8 cellular contexts compared by ENCODE assay signal in the genomic region with DNA sequence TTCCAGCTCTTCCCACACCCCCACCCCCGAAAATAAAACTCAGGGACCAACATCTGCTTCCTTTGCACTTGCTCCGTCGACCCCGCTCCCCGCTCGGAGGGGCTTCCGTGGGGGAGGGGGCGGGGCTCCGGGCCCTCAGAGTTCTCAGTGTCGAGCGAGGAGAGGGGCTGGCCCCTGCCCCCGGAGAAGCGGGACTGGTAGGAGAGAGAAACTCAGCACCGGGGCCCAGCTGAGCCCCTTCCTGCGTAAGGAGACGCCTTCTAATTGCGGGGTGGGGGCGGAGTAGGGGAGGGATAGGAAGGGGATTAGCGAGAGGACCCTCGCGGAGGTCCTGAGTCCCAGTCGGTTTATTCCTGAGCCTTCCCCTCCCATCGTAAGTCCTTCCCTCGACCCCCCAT. TPM values are rescaled to one million over a fixed set of nuclear protein-coding genes. Genes with fewer than 3 reads are reported as not detected.
DNase-seq lines count a peak whose midpoint lies in the region; ATAC-seq and TF ChIP-seq lines count a peak whose summit lies in the region.

No MANE protein-coding gene starts in this region.

- H3K27me3 ChIP-seq in stomach (peaks cover 0 to 56% (median 15%) of the 10 kb centered on the region in 3 donors), body of pancreas (no peaks in the 10 kb centered on the region)

- TF ChIP-seq CTCF in stomach (IDR thresholded peaks at IDR 0.05) (no peak), body of pancreas (IDR thresholded peaks at IDR 0.05) (no peak), HFFc6 (IDR thresholded peaks at IDR 0.05) (no peak)

- no peaks in the 10 kb centered on the region for H3K36me3 Mint-ChIP-seq in activated T-helper 2 cell treated with anti-CD3 and anti-CD28 coated beads, Interferon-gamma antibody, Interleukin-2, Interleukin-4, amounts not matched to agents 10 μg/mL and 5 μg/mL and 100 μg/mL, durations not matched to agents 14 hours and 24 hours and 36 hours (ENCODE audit: low read depth)
- H3K36me3 Mint-ChIP-seq in HFFc6 (ENCODE audit: low read depth): no peaks in the 10 kb centered on the region

- TF ChIP-seq EP300 in stomach (IDR thresholded peaks at IDR 0.05): no peak

- WGBS in stomach, 5 donors: 13 to 22% (median 18%) methylated on average over 23 to 24 of the region's 24 CpGs
- 9 to 10% methylated on average over 7 to 24 of the region's 24 CpGs for WGBS in body of pancreas, 2 donors

- peaks cover 16 to 29% (median 20%) of the 10 kb centered on the region in 4 donors for H3K4me1 ChIP-seq in stomach
- peaks cover 8% of the 10 kb centered on the region for H3K4me1 ChIP-seq in body of pancreas

- H3K36me3 ChIP-seq in stomach (no peaks in the 10 kb centered on the region), body of pancreas (replicated peaks in 1 of 2; ENCODE audit: insufficient read depth in 1 of 2, low read depth in 2 of 2) (no peaks in the 10 kb centered on the region)

- no peak overlapping the region for H3K27ac Mint-ChIP-seq in activated T-helper 2 cell treated with anti-CD3 and anti-CD28 coated beads, Interferon-gamma antibody, Interleukin-2, Interleukin-4, amounts not matched to agents 10 μg/mL and 5 μg/mL and 100 μg/mL, durations not matched to agents 14 hours and 24 hours and 36 hours
- no peak overlapping the region for H3K27ac Mint-ChIP-seq in HFFc6

- intact Hi-C loops in activated T-helper 2 cell treated with anti-CD3 and anti-CD28 coated beads, Interferon-gamma antibody, Interleukin-2, Interleukin-4, amounts not matched to agents 10 μg/mL and 5 μg/mL and 100 μg/mL, durations not matched to agents 14 hours and 24 hours and 36 hours (cut with micrococcal nuclease): no loop called here
- intact Hi-C loops in stomach (cut with DNase I; ENCODE audit: low total_unique reads): loop anchor here (10.0 kb wide), 1 partner anchor 59 kb away; no protein-coding TSS in a partner anchor
- intact Hi-C loops in body of pancreas (cut with DNase I): no loop called here

- no peak for ATAC-seq in body of pancreas

- peak overlapping the region; percentile 46 to 59 (median 47) for H3K4me3 ChIP-seq in stomach
- H3K4me3 ChIP-seq in body of pancreas: no peak overlapping the region

- H3K9me3 Mint-ChIP-seq in activated T-helper 2 cell treated with anti-CD3 and anti-CD28 coated beads, Interferon-gamma antibody, Interleukin-2, Interleukin-4, amounts not matched to agents 10 μg/mL and 5 μg/mL and 100 μg/mL, durations not matched to agents 14 hours and 24 hours and 36 hours: no peaks in the 10 kb centered on the region
- no peaks in the 10 kb centered on the region for H3K9me3 Mint-ChIP-seq in HFFc6

- DNase-seq in activated CD8-positive, alpha-beta memory T cell treated with anti-CD3 and anti-CD28 coated beads for 24 hours: peak; percentile 67
- DNase-seq in activated CD8-positive, alpha-beta memory T cell treated with anti-CD3 and anti-CD28 coated beads, Interleukin-2, amount 50 U/mL, for 48 hours: no peak
- DNase-seq in activated T-helper 2 cell treated with anti-CD3 and anti-CD28 coated beads, Interferon-gamma antibody, Interleukin-2, Interleukin-4, amounts not matched to agents 10 μg/mL and 5 μg/mL and 100 μg/mL, durations not matched to agents 14 hours and 24 hours and 36 hours (ENCODE audit: low spot score): no peak
- peak; percentile 48 for DNase-seq in left kidney (ENCODE audit: low read depth, low spot score)
- no peak for DNase-seq in stomach
- DNase-seq in body of pancreas: no peak
- DNase-seq in HFFc6: no peak
- no peak for DNase-seq in DMS153 (lab: John Stamatoyannopoulos, UW)

- no peaks in the 10 kb centered on the region for H3K9me3 ChIP-seq in stomach
- no peaks in the 10 kb centered on the region for H3K9me3 ChIP-seq in body of pancreas

- H3K4me3 Mint-ChIP-seq in activated T-helper 2 cell treated with anti-CD3 and anti-CD28 coated beads, Interferon-gamma antibody, Interleukin-2, Interleukin-4, amounts not matched to agents 10 μg/mL and 5 μg/mL and 100 μg/mL, durations not matched to agents 14 hours and 24 hours and 36 hours (ENCODE audit: low read depth): peak overlapping the region; percentile 71
- H3K4me3 Mint-ChIP-seq in HFFc6: no peak overlapping the region

- peaks cover 47% of the 10 kb centered on the region for H3K27me3 Mint-ChIP-seq in activated T-helper 2 cell treated with anti-CD3 and anti-CD28 coated beads, Interferon-gamma antibody, Interleukin-2, Interleukin-4, amounts not matched to agents 10 μg/mL and 5 μg/mL and 100 μg/mL, durations not matched to agents 14 hours and 24 hours and 36 hours (ENCODE audit: low read depth)
- peaks cover 18% of the 10 kb centered on the region for H3K27me3 Mint-ChIP-seq in HFFc6 (ENCODE audit: insufficient read depth)

- no peak for TF ChIP-seq POLR2A in stomach (IDR thresholded peaks at IDR 0.05)
- no peak for TF ChIP-seq POLR2A in body of pancreas (IDR thresholded peaks at IDR 0.05)

- H3K4me1 Mint-ChIP-seq in activated T-helper 2 cell treated with anti-CD3 and anti-CD28 coated beads, Interferon-gamma antibody, Interleukin-2, Interleukin-4, amounts not matched to agents 10 μg/mL and 5 μg/mL and 100 μg/mL, durations not matched to agents 14 hours and 24 hours and 36 hours (ENCODE audit: low read depth): peaks cover 13% of the 10 kb centered on the region
- H3K4me1 Mint-ChIP-seq in HFFc6 (ENCODE audit: low read depth): peaks cover 25% of the 10 kb centered on the region

- H3K27ac ChIP-seq in stomach: no peak overlapping the region
- H3K27ac ChIP-seq in body of pancreas: no peak overlapping the region

RNA-seq across cellular contexts. Expression of gene SLC22A7, which starts 22.3 kb away (rescaled TPM):
- total RNA-seq in activated T-helper 2 cell treated with anti-CD3 and anti-CD28 coated beads, Interferon-gamma antibody, Interleukin-2, Interleukin-4, amounts not matched to agents 10 μg/mL and 5 μg/mL and 100 μg/mL, durations not matched to agents 14 hours and 24 hours and 36 hours: not detected in 2 replicates
- total RNA-seq in stomach: not detected
- not detected for polyA plus RNA-seq in stomach
- total RNA-seq in body of pancreas: not detected
- not detected for total RNA-seq in HFFc6 (2021; fragmentation: NEBNext Ultra II Directional; extraction: Animal tissue kit (Norgen Biotek cat#: 25700))

RNA-seq across cellular contexts. Expression of gene TTBK1, which starts 32.5 kb away (rescaled TPM):
- total RNA-seq in activated T-helper 2 cell treated with anti-CD3 and anti-CD28 coated beads, Interferon-gamma antibody, Interleukin-2, Interleukin-4, amounts not matched to agents 10 μg/mL and 5 μg/mL and 100 μg/mL, durations not matched to agents 14 hours and 24 hours and 36 hours: 1.5 TPM in 2 replicates
- total RNA-seq in stomach (under 1 TPM in 2 of 5 donors, not detected in 3; 0.14 to 0.37 TPM), body of pancreas (under 1 TPM; 0.26 to 0.33 TPM)
- polyA plus RNA-seq in stomach: under 1 TPM; 0.05 to 0.15 (median 0.12) TPM
- total RNA-seq in HFFc6 (2021; fragmentation: NEBNext Ultra II Directional; extraction: Animal tissue kit (Norgen Biotek cat#: 25700)): not detected

RNA-seq across cellular contexts. Expression of gene CRIP3, which starts 32.8 kb away (rescaled TPM):
- 0.34 and 0.75 TPM in 2 replicates for total RNA-seq in activated T-helper 2 cell treated with anti-CD3 and anti-CD28 coated beads, Interferon-gamma antibody, Interleukin-2, Interleukin-4, amounts not matched to agents 10 μg/mL and 5 μg/mL and 100 μg/mL, durations not matched to agents 14 hours and 24 hours and 36 hours
- under 1 TPM in 1 of 5 donors, not detected in 4; 0.92 TPM for total RNA-seq in stomach
- polyA plus RNA-seq in stomach: 1 to 10 TPM in 1 of 3 donors, under 1 TPM in 1, not detected in 1; 0.37 to 1.6 TPM
- total RNA-seq in body of pancreas: not detected
- total RNA-seq in HFFc6 (2021; fragmentation: NEBNext Ultra II Directional; extraction: Animal tissue kit (Norgen Biotek cat#: 25700)): not detected

RNA-seq across cellular contexts. Expression of gene DNPH1, which starts 46.5 kb away (rescaled TPM):
- total RNA-seq in activated T-helper 2 cell treated with anti-CD3 and anti-CD28 coated beads, Interferon-gamma antibody, Interleukin-2, Interleukin-4, amounts not matched to agents 10 μg/mL and 5 μg/mL and 100 μg/mL, durations not matched to agents 14 hours and 24 hours and 36 hours: 70.5 and 76.7 TPM in 2 replicates
- 100 to 1,000 TPM in 1 of 5 donors, 10 to 100 TPM in 3, not detected in 1; 42.9 to 136 (median 66.5) TPM for total RNA-seq in stomach
- 100 to 1,000 TPM; 109 to 158 (median 113) TPM for polyA plus RNA-seq in stomach
- 100 to 1,000 TPM in 1 of 2 donors, 10 to 100 TPM in 1; 94.2 to 119 TPM for total RNA-seq in body of pancreas
- total RNA-seq in HFFc6 (2021; fragmentation: NEBNext Ultra II Directional; extraction: Animal tissue kit (Norgen Biotek cat#: 25700)): 10 to 100 TPM; 38.3 to 56.3 (median 49.1) TPM

Comparison
In these comparisons a context has a peak if more than half of its experiments do, and no peak if none do; other contexts are left out.
1. DNase-seq: peak in activated CD8-positive, alpha-beta memory T cell treated with anti-CD3 and anti-CD28 coated beads for 24 hours (single experiment) and left kidney (single experiment); none in activated CD8-positive, alpha-beta memory T cell treated with anti-CD3 and anti-CD28 coated beads, Interleukin-2, amount 50 U/mL, for 48 hours (single experiment), activated T-helper 2 cell treated with anti-CD3 and anti-CD28 coated beads, Interferon-gamma antibody, Interleukin-2, Interleukin-4, amounts not matched to agents 10 μg/mL and 5 μg/mL and 100 μg/mL, durations not matched to agents 14 hours and 24 hours and 36 hours (single experiment), stomach (single experiment), body of pancreas (0 of 4), HFFc6 (single experiment) and DMS153 (single experiment).
2. H3K4me3 ChIP-seq: peak in stomach (4 of 4); none in body of pancreas (0 of 2).